Comparison of ENCODE assay signal across 20 cellular contexts in the genomic region with DNA sequence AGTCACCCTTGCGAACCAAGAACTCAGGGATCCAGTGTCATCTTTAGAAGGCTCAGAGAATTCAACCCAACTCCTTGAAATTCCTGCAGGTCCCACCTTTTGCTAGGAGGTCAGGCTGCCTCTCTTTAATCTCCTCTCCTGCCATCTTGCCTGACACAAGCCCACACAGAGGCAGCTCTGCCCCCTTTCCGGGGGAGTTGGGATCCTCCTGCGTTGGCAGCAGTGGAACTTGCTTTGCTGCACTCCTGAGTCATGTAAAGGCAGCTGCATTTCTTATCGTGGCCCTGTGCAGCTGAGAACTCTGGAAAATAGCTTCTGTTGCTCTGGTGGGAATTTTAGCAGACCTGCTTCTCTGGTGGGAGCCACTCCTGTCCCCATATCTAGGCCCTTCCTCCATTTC.
"Had no signal": no experiment of that assay in that cellular context is flagged by ENCODE, and none has a peak within 500 bp of the region (broad histone marks: within the 10 kb centered on the region; RNA-seq: fewer than 3 reads in every experiment).

No MANE protein-coding gene starts in this region.

- H3K27ac ChIP-seq: upper lobe of left lung, VCaP had no signal

- H3K27me3 ChIP-seq: upper lobe of left lung had no signal

- H3K4me1 Mint-ChIP-seq: activated CD4-positive, alpha-beta T cell treated with anti-CD3 and anti-CD28 coated beads, Interleukin-2, amount 10 ng/mL, durations not matched to agents 7 days and 5 days; activated CD8-positive, alpha-beta memory T cell treated with anti-CD3 and anti-CD28 coated beads, Interleukin-2, amount 10 ng/mL, durations not matched to agents 7 days and 5 days; activated naive CD4-positive, alpha-beta T cell treated with anti-CD3 and anti-CD28 coated beads, Interleukin-2, amount 50 U/mL, for 24 hours; neural crest cell had no signal

- H3K36me3 Mint-ChIP-seq: activated CD8-positive, alpha-beta memory T cell treated with anti-CD3 and anti-CD28 coated beads, Interleukin-2, amount 10 ng/mL, durations not matched to agents 7 days and 5 days; activated naive CD4-positive, alpha-beta T cell treated with anti-CD3 and anti-CD28 coated beads, Interleukin-2, amount 50 U/mL, for 24 hours had no signal

- H3K4me1 ChIP-seq: upper lobe of left lung had no signal

- H3K36me3 ChIP-seq: upper lobe of left lung had no signal

- H3K27ac Mint-ChIP-seq: activated CD4-positive, alpha-beta T cell treated with anti-CD3 and anti-CD28 coated beads, Interleukin-2, amount 10 ng/mL, durations not matched to agents 7 days and 5 days; activated CD8-positive, alpha-beta memory T cell treated with anti-CD3 and anti-CD28 coated beads, Interleukin-2, amount 10 ng/mL, durations not matched to agents 7 days and 5 days; activated CD8-positive, alpha-beta T cell treated with anti-CD3 and anti-CD28 coated beads for 36 hours; activated naive CD4-positive, alpha-beta T cell treated with anti-CD3 and anti-CD28 coated beads, Interleukin-2, amount 50 U/mL, for 24 hours had no signal

- H3K9me3 Mint-ChIP-seq: activated CD4-positive, alpha-beta T cell treated with anti-CD3 and anti-CD28 coated beads, Interleukin-2, amount 10 ng/mL, durations not matched to agents 7 days and 5 days; activated CD8-positive, alpha-beta T cell treated with anti-CD3 and anti-CD28 coated beads for 36 hours; activated naive CD4-positive, alpha-beta T cell treated with anti-CD3 and anti-CD28 coated beads, Interleukin-2, amount 50 U/mL, for 24 hours; neural crest cell had no signal

- DNase-seq: activated CD4-positive, alpha-beta T cell treated with anti-CD3 and anti-CD28 coated beads, Interleukin-2, amount 10 ng/mL, durations not matched to agents 7 days and 5 days; activated CD4-positive, CD25-positive, alpha-beta regulatory T cell treated with anti-CD3 and anti-CD28 coated beads, Interleukin-2, amount 50 U/mL, for 72 hours; activated CD8-positive, alpha-beta memory T cell treated with anti-CD3 and anti-CD28 coated beads, Interleukin-2, amount 10 ng/mL, durations not matched to agents 7 days and 5 days; activated CD8-positive, alpha-beta T cell treated with anti-CD3 and anti-CD28 coated beads for 36 hours; activated gamma-delta T cell treated with Interleukin-2 at 50 U/mL for 16 hours; activated T-cell treated with anti-CD3 and anti-CD28 coated beads for 4 hours; aorta; cerebellar nuclear complex; effector CD4-positive, alpha-beta T cell; erythroblast; glutamatergic neuron; mucosa of descending colon; retina; stimulated activated CD4-positive, alpha-beta T cell treated with anti-CD3 and anti-CD28 coated beads, Interleukin-12 subunit alpha, Interleukin-12 subunit beta, amount 100 ng/mL, for 4 hours; stimulated activated CD4-positive, alpha-beta T cell treated with anti-CD3 and anti-CD28 coated beads, Interleukin-4, amount 100 ng/mL, for 4 hours; stimulated activated naive CD8-positive, alpha-beta T cell treated with anti-CD3 and anti-CD28 coated beads, Interleukin-15, Interleukin-2, amounts not matched to agents 100 U/mL and 50 U/mL, for 24 hours; upper lobe of left lung had no signal

- H3K4me3 Mint-ChIP-seq: activated CD4-positive, alpha-beta T cell treated with anti-CD3 and anti-CD28 coated beads, Interleukin-2, amount 10 ng/mL, durations not matched to agents 7 days and 5 days; activated CD8-positive, alpha-beta memory T cell treated with anti-CD3 and anti-CD28 coated beads, Interleukin-2, amount 10 ng/mL, durations not matched to agents 7 days and 5 days; activated CD8-positive, alpha-beta T cell treated with anti-CD3 and anti-CD28 coated beads for 36 hours; activated naive CD4-positive, alpha-beta T cell treated with anti-CD3 and anti-CD28 coated beads, Interleukin-2, amount 50 U/mL, for 24 hours; neural crest cell had no signal

- H3K9me3 ChIP-seq: mucosa of descending colon, upper lobe of left lung had no signal

- H3K4me3 ChIP-seq: mucosa of descending colon, upper lobe of left lung had no signal
